8 cellular contexts compared by ENCODE assay signal in the genomic region with DNA sequence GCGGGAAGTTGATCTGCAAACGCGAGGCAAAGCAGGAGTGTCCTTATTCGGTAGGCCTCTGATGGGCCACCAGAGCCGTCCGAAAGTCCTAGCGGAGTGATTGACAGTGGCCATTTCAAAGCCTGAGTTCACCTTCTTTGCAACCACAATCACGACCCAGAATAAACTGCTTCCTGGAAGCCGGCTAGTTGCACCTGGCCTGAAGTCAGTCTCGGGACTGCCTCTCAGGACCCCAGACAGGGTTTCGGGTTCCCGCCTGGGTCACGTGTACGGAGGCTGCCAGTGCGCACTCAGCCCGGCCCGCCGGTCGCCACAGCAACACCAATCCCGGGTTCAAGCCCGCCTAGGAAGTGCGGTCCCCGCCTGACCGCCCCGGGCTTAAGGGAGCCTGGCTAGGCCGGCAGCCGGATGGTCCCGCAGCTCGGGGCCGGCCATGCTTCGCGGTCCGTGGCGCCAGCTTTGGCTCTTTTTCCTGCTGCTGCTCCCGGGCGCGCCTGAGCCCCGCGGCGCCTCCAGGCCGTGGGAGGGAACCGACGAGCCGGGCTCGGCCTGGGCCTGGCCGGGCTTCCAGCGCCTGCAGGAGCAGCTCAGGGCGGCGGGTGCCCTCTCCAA. TPM values are rescaled to one million over a fixed set of nuclear protein-coding genes. Genes with fewer than 3 reads are reported as not detected.
DNase-seq lines count a peak whose midpoint lies in the region; ATAC-seq and TF ChIP-seq lines count a peak whose summit lies in the region.

A gene with protein sequence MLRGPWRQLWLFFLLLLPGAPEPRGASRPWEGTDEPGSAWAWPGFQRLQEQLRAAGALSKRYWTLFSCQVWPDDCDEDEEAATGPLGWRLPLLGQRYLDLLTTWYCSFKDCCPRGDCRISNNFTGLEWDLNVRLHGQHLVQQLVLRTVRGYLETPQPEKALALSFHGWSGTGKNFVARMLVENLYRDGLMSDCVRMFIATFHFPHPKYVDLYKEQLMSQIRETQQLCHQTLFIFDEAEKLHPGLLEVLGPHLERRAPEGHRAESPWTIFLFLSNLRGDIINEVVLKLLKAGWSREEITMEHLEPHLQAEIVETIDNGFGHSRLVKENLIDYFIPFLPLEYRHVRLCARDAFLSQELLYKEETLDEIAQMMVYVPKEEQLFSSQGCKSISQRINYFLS (plus strand): TSS at position 375 of the 612 bp plus-strand sequence. CDS start 59 bp downstream, at position 434.

- H3K4me3 ChIP-seq in GM23248 (peak within 1 kb of the TSS; percentile 78), Karpas-422 (ENCODE audit: low read length) (peak within 1 kb of the TSS; percentile 94), fibroblast of villous mesenchyme (ENCODE audit: low read depth, low read length) (peak within 1 kb of the TSS; percentile 81)

- H3K36me3 Mint-ChIP-seq in nephron progenitor cell (ENCODE audit: low read depth) = peaks cover 4% of the 10 kb centered on the region

- peaks cover 18% of the 10 kb centered on the region for H3K4me1 ChIP-seq in GM23248 (ENCODE audit: insufficient read depth)
- peaks cover 48% of the 10 kb centered on the region for H3K4me1 ChIP-seq in Karpas-422 (ENCODE audit: low read length)

- no peaks in the 10 kb centered on the region for H3K36me3 ChIP-seq in GM23248 (ENCODE audit: low read depth)
- peaks cover 13% of the 10 kb centered on the region for H3K36me3 ChIP-seq in Karpas-422 (ENCODE audit: insufficient read depth, low read length)

- H3K9me2 ChIP-seq in GM23248 (ENCODE audit: insufficient read depth) (no peaks in the 10 kb centered on the region), Karpas-422 (replicated peaks; ENCODE audit: insufficient read depth, low read length) (no peaks in the 10 kb centered on the region)

- H3K27me3 ChIP-seq in GM23248 (replicated peaks; ENCODE audit: insufficient read depth) (no peaks in the 10 kb centered on the region), Karpas-422 (ENCODE audit: low read length) (no peaks in the 10 kb centered on the region)

- POLR2A ChIA-PET in RWPE1 (lab: Yijun Ruan, JAX; ENCODE audit: low non-redundant PET) = interaction anchor here (0.5 kb wide), 1 partner anchor 35 kb away, joined by 9 read pairs; no protein-coding TSS in a partner anchor

- TF ChIP-seq CTCF in RWPE1 (conservative IDR thresholded peaks at IDR 0.05; ENCODE audit: low read depth) (no peak), fibroblast of villous mesenchyme (IDR thresholded peaks at IDR 0.05; ENCODE audit: insufficient read depth, low read depth, low read length) (no peak), nephron progenitor cell (IDR thresholded peaks at IDR 0.05) (no peak)

- peaks cover 27% of the 10 kb centered on the region for H3K4me1 Mint-ChIP-seq in nephron progenitor cell
- peaks cover 31% of the 10 kb centered on the region for H3K4me1 Mint-ChIP-seq in stimulated activated naive CD8-positive, alpha-beta T cell treated with anti-CD3 and anti-CD28 coated beads, Interleukin-15, amount 100 ng/mL, for 72 hours

- H3K9ac ChIP-seq in GM23248 = peak within 1 kb of the TSS; percentile 85
- peak within 1 kb of the TSS; percentile 99 for H3K9ac ChIP-seq in Karpas-422 (ENCODE audit: low read length)

- H3K4me3 Mint-ChIP-seq in nephron progenitor cell = peak within 1 kb of the TSS; percentile 96
- peak within 1 kb of the TSS; percentile 98 to 99 for H3K4me3 Mint-ChIP-seq in stimulated activated naive CD8-positive, alpha-beta T cell treated with anti-CD3 and anti-CD28 coated beads, Interleukin-15, amount 100 ng/mL, for 72 hours

- H3K79me2 ChIP-seq in GM23248 (ENCODE audit: insufficient read depth) = peaks cover 24% of the 10 kb centered on the region
- peaks cover 38% of the 10 kb centered on the region for H3K79me2 ChIP-seq in Karpas-422 (ENCODE audit: low read length)

- CTCF ChIA-PET in RWPE1 (lab: Yijun Ruan, JAX) = interaction anchor here (0.6 kb wide), 2 partner anchors 28 to 289 kb away, joined by 3 read pairs; no protein-coding TSS in a partner anchor

- H3K27ac Mint-ChIP-seq in nephron progenitor cell = peak within 1 kb of the TSS; percentile 93
- H3K27ac Mint-ChIP-seq in stimulated activated naive CD8-positive, alpha-beta T cell treated with anti-CD3 and anti-CD28 coated beads, Interleukin-15, amount 100 ng/mL, for 72 hours = peak within 1 kb of the TSS; percentile 96 to 99

- peak within 1 kb of the TSS; percentile 93 for H3K4me2 ChIP-seq in GM23248 (ENCODE audit: unreplicated experiment)
- H3K4me2 ChIP-seq in Karpas-422 (ENCODE audit: low read depth, low read length, poor library complexity, severe bottlenecking) = peak within 1 kb of the TSS; percentile 92

- H3K9me3 Mint-ChIP-seq in nephron progenitor cell = no peaks in the 10 kb centered on the region
- no peaks in the 10 kb centered on the region for H3K9me3 Mint-ChIP-seq in stimulated activated naive CD8-positive, alpha-beta T cell treated with anti-CD3 and anti-CD28 coated beads, Interleukin-15, amount 100 ng/mL, for 72 hours

- WGBS in GM23248 (ENCODE audit: low coverage in 1 of 2, low lambda C conversion rate in 2 of 2, missing lambda C conversion rate in 2 of 2), 2 experiments = 1% methylated on average over 46 of the region's 49 CpGs

- DNase-seq in Daoy (ENCODE audit: low read depth) (peak; percentile 95), GM23248 (peak; percentile 91), Karpas-422 (peak; percentile 97), RWPE1 (ENCODE audit: low spot score) (peak; percentile 81), fibroblast of villous mesenchyme (ENCODE audit: low read depth) (peak; percentile 93), nephron progenitor cell (peak; percentile 88)
- peak; percentile 92 for DNase-seq in activated effector memory CD4-positive, alpha-beta T cell treated with anti-CD3 and anti-CD28 coated beads, Interleukin-2, amount 50 U/mL, for 16 hours
- peak; percentile 79 to 91 for DNase-seq in stimulated activated naive CD8-positive, alpha-beta T cell treated with anti-CD3 and anti-CD28 coated beads, Interleukin-15, amount 100 ng/mL, for 72 hours

- in situ Hi-C loops in GM23248 (cut with MboI) = loop anchor here (25.0 kb wide), 1 partner anchor 255 kb away; no protein-coding TSS in a partner anchor

- H4K20me1 ChIP-seq in GM23248 (ENCODE audit: insufficient read depth) (no peaks in the 10 kb centered on the region), Karpas-422 (ENCODE audit: insufficient read depth, low read depth, low read length) (peaks cover 3% of the 10 kb centered on the region; the same call in 1 of the 2 replicates)

- peak; percentile 86 for ATAC-seq in stimulated activated naive CD8-positive, alpha-beta T cell treated with anti-CD3 and anti-CD28 coated beads, Interleukin-15, amount 100 ng/mL, for 72 hours

- H3K9me3 ChIP-seq in GM23248 (ENCODE audit: low read depth) = no peaks in the 10 kb centered on the region
- no peaks in the 10 kb centered on the region for H3K9me3 ChIP-seq in Karpas-422 (ENCODE audit: low read length)

- H3F3A ChIP-seq in GM23248 (ENCODE audit: insufficient read depth) = peaks cover 25% of the 10 kb centered on the region

- H3K27ac ChIP-seq in GM23248 (peak within 1 kb of the TSS; percentile 68), Karpas-422 (ENCODE audit: low read length) (peak within 1 kb of the TSS; percentile 91), RWPE1 (peak within 1 kb of the TSS; percentile 86)

- peaks cover 10% of the 10 kb centered on the region for H3K27me3 Mint-ChIP-seq in nephron progenitor cell (ENCODE audit: low read depth, poor library complexity)
- no peaks in the 10 kb centered on the region for H3K27me3 Mint-ChIP-seq in stimulated activated naive CD8-positive, alpha-beta T cell treated with anti-CD3 and anti-CD28 coated beads, Interleukin-15, amount 100 ng/mL, for 72 hours

- H2AFZ ChIP-seq in GM23248 = peak within 1 kb of the TSS; percentile 86
- no peak within 1 kb of the TSS; the same call in 1 of the 2 replicates for H2AFZ ChIP-seq in Karpas-422 (ENCODE audit: low read length)

RNA-seq across cellular contexts. Expression of the gene that starts here (rescaled TPM):
- 27.7 and 39.2 TPM in 2 replicates for total RNA-seq in Daoy (2014; rRNA removed; shearing (Covaris generic))
- total RNA-seq in GM23248 (2014; rRNA removed; shearing (Covaris generic)) = 44.8 and 45.5 TPM in 2 replicates
- polyA plus RNA-seq in GM23248 (2016; fragmentation: Nextera tagmentation; extraction: Ambion mirVana) = 22.2 and 25.1 TPM in 2 replicates
- total RNA-seq in Karpas-422 (2014; rRNA removed; shearing (Covaris generic); ENCODE audit: low replicate concordance) = 83.1 and 130 TPM in 2 replicates
- total RNA-seq in fibroblast of villous mesenchyme = 35.4 and 41.2 TPM in 2 replicates

Comparison
In these comparisons a context has a peak if more than half of its experiments do, and no peak if none do; other contexts are left out.
1. Peak in every context shown above with its lines: DNase-seq, ATAC-seq, H3K4me3 ChIP-seq and H3K27ac ChIP-seq.